ENCODE assay signal across 11 cellular contexts in the genomic region with DNA sequence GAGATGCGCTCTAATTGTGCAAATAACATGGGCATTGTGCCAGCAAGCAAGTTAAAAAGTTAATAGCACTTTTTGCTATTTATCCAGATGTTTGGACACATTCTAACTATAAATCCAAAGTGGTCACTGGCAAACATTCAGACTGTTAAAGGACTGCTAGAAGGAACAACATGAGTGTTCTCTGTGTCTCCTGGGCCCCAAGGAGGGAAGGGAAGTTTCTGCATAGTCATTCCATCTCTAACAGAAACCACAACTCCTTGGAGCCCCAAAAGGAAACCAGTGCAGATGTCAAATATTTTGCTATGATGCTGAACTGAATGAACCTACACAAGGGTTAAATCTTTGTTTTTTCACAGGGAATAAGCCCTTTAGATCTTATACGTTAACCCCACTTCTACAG.
DNase-seq lines count a peak whose midpoint lies in the region; ATAC-seq and TF ChIP-seq lines count a peak whose summit lies in the region.
"Had no signal": no experiment of that assay in that cellular context is flagged by ENCODE, and none has a peak within 500 bp of the region (broad histone marks: within the 10 kb centered on the region; RNA-seq: fewer than 3 reads in every experiment).

No MANE protein-coding gene starts in this region.

- H3K9me3 Mint-ChIP-seq in dendritic cell treated with granulocyte-macrophage colony-stimulating factor and Interleukin-4, amounts not matched to agents 40 ng/mL and 50 ng/mL, for 4 days: no peaks in the 10 kb centered on the region

- H3K36me3 Mint-ChIP-seq in dendritic cell treated with granulocyte-macrophage colony-stimulating factor and Interleukin-4, amounts not matched to agents 40 ng/mL and 50 ng/mL, for 4 days (ENCODE audit: low read depth): no peaks in the 10 kb centered on the region

- H3K4me1 ChIP-seq in right atrium auricular region: no peaks in the 10 kb centered on the region
- H3K4me1 ChIP-seq: body of pancreas had no signal

- no peaks in the 10 kb centered on the region for H3K27me3 Mint-ChIP-seq in dendritic cell treated with granulocyte-macrophage colony-stimulating factor and Interleukin-4, amounts not matched to agents 40 ng/mL and 50 ng/mL, for 4 days

- H3K27me3 ChIP-seq in right atrium auricular region (no peaks in the 10 kb centered on the region), WERI-Rb-1 (ENCODE audit: insufficient read depth, low read depth, severe bottlenecking) (no peaks in the 10 kb centered on the region)
- H3K27me3 ChIP-seq: body of pancreas had no signal

- intact Hi-C loops in dendritic cell treated with granulocyte-macrophage colony-stimulating factor and Interleukin-4, amounts not matched to agents 40 ng/mL and 50 ng/mL, for 4 days (cut with micrococcal nuclease): loop anchor here (5.0 to 10.0 kb wide), 2 partner anchors 62 to 335 kb away; no protein-coding TSS in a partner anchor

- no peak overlapping the region for H3K4me3 ChIP-seq in right atrium auricular region
- H3K4me3 ChIP-seq in WERI-Rb-1 (ENCODE audit: low read depth, low read length): no peak overlapping the region
- H3K4me3 ChIP-seq: body of pancreas had no signal

- peak overlapping the region; percentile 66 for H3K27ac Mint-ChIP-seq in dendritic cell treated with granulocyte-macrophage colony-stimulating factor and Interleukin-4, amounts not matched to agents 40 ng/mL and 50 ng/mL, for 4 days

- H3K4me1 Mint-ChIP-seq in dendritic cell treated with granulocyte-macrophage colony-stimulating factor and Interleukin-4, amounts not matched to agents 40 ng/mL and 50 ng/mL, for 4 days (ENCODE audit: low read depth): peaks cover 42% of the 10 kb centered on the region

- H3K36me3 ChIP-seq in right atrium auricular region (no peaks in the 10 kb centered on the region), WERI-Rb-1 (no peaks in the 10 kb centered on the region)

- ATAC-seq in GM21381 (IDR thresholded peaks at IDR 0.05; ENCODE audit: unreplicated experiment) (peak; percentile 42), HG03378 (IDR thresholded peaks at IDR 0.05; ENCODE audit: unreplicated experiment) (peak; percentile 50), SK-N-SH treated with all-trans-retinoic acid at 6 μM for 48 hours (no peak)
- ATAC-seq: body of pancreas had no signal

- DNase-seq in EL (peak; percentile 2), right atrium auricular region (ENCODE audit: low spot score) (no peak), WERI-Rb-1 (no peak), GM19240 (ENCODE audit: insufficient read length, low spot score) (no peak)
- DNase-seq: DND-41, kidney had no signal

- no peaks in the 10 kb centered on the region for H3K9me3 ChIP-seq in right atrium auricular region
- H3K9me3 ChIP-seq in WERI-Rb-1 (ENCODE audit: severe bottlenecking): no peaks in the 10 kb centered on the region
- H3K9me3 ChIP-seq: body of pancreas had no signal

- H3K27ac ChIP-seq in right atrium auricular region (no peak overlapping the region), WERI-Rb-1 (no peak overlapping the region)
- H3K27ac ChIP-seq: body of pancreas had no signal

- TF ChIP-seq CTCF in right atrium auricular region (IDR thresholded peaks at IDR 0.05) (no peak), WERI-Rb-1 (IDR thresholded peaks at IDR 0.05; ENCODE audit: low read depth, low read length) (no peak)

- no peak overlapping the region for H3K4me3 Mint-ChIP-seq in dendritic cell treated with granulocyte-macrophage colony-stimulating factor and Interleukin-4, amounts not matched to agents 40 ng/mL and 50 ng/mL, for 4 days

TF ChIP-seq in SK-N-SH treated with all-trans-retinoic acid at 6 μM for 48 hours, 23 proteins besides CTCF, POLR2A, EP300 and RAD21:
- TF ChIP-seq, protein P1, sequence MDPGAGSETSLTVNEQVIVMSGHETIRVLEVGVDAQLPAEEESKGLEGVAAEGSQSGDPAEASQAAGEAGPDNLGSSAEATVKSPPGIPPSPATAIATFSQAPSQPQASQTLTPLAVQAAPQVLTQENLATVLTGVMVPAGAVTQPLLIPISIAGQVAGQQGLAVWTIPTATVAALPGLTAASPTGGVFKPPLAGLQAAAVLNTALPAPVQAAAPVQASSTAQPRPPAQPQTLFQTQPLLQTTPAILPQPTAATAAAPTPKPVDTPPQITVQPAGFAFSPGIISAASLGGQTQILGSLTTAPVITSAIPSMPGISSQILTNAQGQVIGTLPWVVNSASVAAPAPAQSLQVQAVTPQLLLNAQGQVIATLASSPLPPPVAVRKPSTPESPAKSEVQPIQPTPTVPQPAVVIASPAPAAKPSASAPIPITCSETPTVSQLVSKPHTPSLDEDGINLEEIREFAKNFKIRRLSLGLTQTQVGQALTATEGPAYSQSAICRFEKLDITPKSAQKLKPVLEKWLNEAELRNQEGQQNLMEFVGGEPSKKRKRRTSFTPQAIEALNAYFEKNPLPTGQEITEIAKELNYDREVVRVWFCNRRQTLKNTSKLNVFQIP (CRISPR knock-in tag; IDR thresholded peaks at IDR 0.05; ENCODE audit: borderline replicate concordance, low read depth): no peak
- TF ChIP-seq, protein P2, sequence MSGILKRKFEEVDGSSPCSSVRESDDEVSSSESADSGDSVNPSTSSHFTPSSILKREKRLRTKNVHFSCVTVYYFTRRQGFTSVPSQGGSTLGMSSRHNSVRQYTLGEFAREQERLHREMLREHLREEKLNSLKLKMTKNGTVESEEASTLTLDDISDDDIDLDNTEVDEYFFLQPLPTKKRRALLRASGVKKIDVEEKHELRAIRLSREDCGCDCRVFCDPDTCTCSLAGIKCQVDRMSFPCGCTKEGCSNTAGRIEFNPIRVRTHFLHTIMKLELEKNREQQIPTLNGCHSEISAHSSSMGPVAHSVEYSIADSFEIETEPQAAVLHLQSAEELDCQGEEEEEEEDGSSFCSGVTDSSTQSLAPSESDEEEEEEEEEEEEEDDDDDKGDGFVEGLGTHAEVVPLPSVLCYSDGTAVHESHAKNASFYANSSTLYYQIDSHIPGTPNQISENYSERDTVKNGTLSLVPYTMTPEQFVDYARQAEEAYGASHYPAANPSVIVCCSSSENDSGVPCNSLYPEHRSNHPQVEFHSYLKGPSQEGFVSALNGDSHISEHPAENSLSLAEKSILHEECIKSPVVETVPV (CRISPR knock-in tag; IDR thresholded peaks at IDR 0.05): no peak
- TF ChIP-seq ISL1 (CRISPR knock-in tag; IDR thresholded peaks at IDR 0.05) (no peak), ZC3H10 (CRISPR knock-in tag; IDR thresholded peaks at IDR 0.05) (no peak), ARNTL (CRISPR knock-in tag; IDR thresholded peaks at IDR 0.05; ENCODE audit: borderline replicate concordance, low read depth) (no peak)
TF ChIP-seq in SK-N-SH treated with all-trans-retinoic acid at 6 μM for 48 hours: peak in this region for 0.
